31 cellular contexts compared by ENCODE assay signal in genomic region chr7:33111614-33112013, GRCh38.
"Had no signal": no experiment of that assay in that cellular context is flagged by ENCODE, and none has a peak within 500 bp of the region (broad histone marks: within the 10 kb centered on the region; RNA-seq: fewer than 3 reads in every experiment).

No MANE protein-coding gene starts in this region.

- FAIRE-seq: astrocyte, endometrium, endothelial cell of umbilical vein, frontal cortex had no signal

- ATAC-seq: activated CD4-positive, alpha-beta T cell treated with anti-CD3 and anti-CD28 coated beads for 36 hours; activated T-cell treated with anti-CD3 and anti-CD28 coated beads, Interleukin-2, amount 50 U/mL, for 72 hours; activated T-helper 17 cell treated with anti-CD3 and anti-CD28 coated beads, Interleukin-2, amount 50 U/mL, for 72 hours; esophagus mucosa had no signal

- H3K4me3 ChIP-seq: cardiac muscle cell, colonic mucosa had no signal

- H3K9me3 ChIP-seq: colonic mucosa had no signal

- H3K36me3 ChIP-seq: brain microvascular endothelial cell, cardiac muscle cell, colonic mucosa had no signal

- H3K27me3 Mint-ChIP-seq: activated T-cell treated with anti-CD3 and anti-CD28 coated beads, Interleukin-2, amount 50 U/mL, for 24 hours had no signal

- H3K27ac Mint-ChIP-seq: activated CD4-positive, alpha-beta memory T cell treated with anti-CD3 and anti-CD28 coated beads for 36 hours; activated CD4-positive, alpha-beta T cell treated with anti-CD3 and anti-CD28 coated beads for 36 hours; activated CD4-positive, alpha-beta T cell treated with anti-CD3 and anti-CD28 coated beads, Interleukin-2, amount 10 ng/mL, durations not matched to agents 24 days and 14 days; activated naive CD8-positive, alpha-beta T cell; activated T-cell treated with anti-CD3 and anti-CD28 coated beads, Interleukin-2, amount 50 U/mL, for 24 hours; activated T-cell treated with anti-CD3 and anti-CD28 coated beads, Interleukin-2, amount 50 U/mL, for 72 hours; activated T-helper 17 cell treated with anti-CD3 and anti-CD28 coated beads, Interleukin-2, amount 50 U/mL, for 72 hours had no signal

- H3K4me3 Mint-ChIP-seq: activated CD4-positive, alpha-beta memory T cell treated with anti-CD3 and anti-CD28 coated beads for 36 hours; activated CD4-positive, alpha-beta T cell treated with anti-CD3 and anti-CD28 coated beads for 36 hours; activated CD4-positive, alpha-beta T cell treated with anti-CD3 and anti-CD28 coated beads, Interleukin-2, amount 10 ng/mL, durations not matched to agents 24 days and 14 days; activated naive CD8-positive, alpha-beta T cell; activated T-cell treated with anti-CD3 and anti-CD28 coated beads, Interleukin-2, amount 50 U/mL, for 24 hours had no signal

- DNase-seq: activated CD4-positive, alpha-beta memory T cell treated with anti-CD3 and anti-CD28 coated beads for 36 hours; activated CD4-positive, alpha-beta T cell treated with anti-CD3 and anti-CD28 coated beads for 36 hours; activated CD4-positive, alpha-beta T cell treated with anti-CD3 and anti-CD28 coated beads, Interleukin-2, amount 10 ng/mL, durations not matched to agents 24 days and 14 days; activated CD4-positive, CD25-positive, alpha-beta regulatory T cell; activated CD4-positive, CD25-positive, alpha-beta regulatory T cell treated with anti-CD3 and anti-CD28 coated beads, Interleukin-2, amount 50 U/mL, for 72 hours; activated CD8-positive, alpha-beta memory T cell treated with anti-CD3 and anti-CD28 coated beads, Interleukin-2, amount 50 U/mL, for 48 hours; activated effector memory CD4-positive, alpha-beta T cell treated with Interleukin-2 at 50 U/mL for 16 hours; activated gamma-delta T cell treated with Interleukin-2 at 50 U/mL for 16 hours; activated naive CD4-positive, alpha-beta T cell treated with anti-CD3 and anti-CD28 coated beads, Interleukin-2, amount 50 U/mL, for 16 hours; activated naive CD4-positive, alpha-beta T cell treated with Interleukin-2 at 50 U/mL for 16 hours; activated T-cell treated with anti-CD3 and anti-CD28 coated beads for 4 hours; activated T-cell treated with anti-CD3 and anti-CD28 coated beads, Interleukin-2, amount 50 U/mL, for 24 hours; activated T-cell treated with anti-CD3 and anti-CD28 coated beads, Interleukin-2, amount 50 U/mL, for 72 hours; amniotic stem cell; anterior cingulate cortex; brain microvascular endothelial cell; central memory CD4-positive, alpha-beta T cell; cerebellar nuclear complex; colonic mucosa; effector CD8-positive, alpha-beta T cell; foreskin fibroblast; head of caudate nucleus; T-helper 2 cell had no signal

- H3K36me3 Mint-ChIP-seq: activated CD4-positive, alpha-beta memory T cell treated with anti-CD3 and anti-CD28 coated beads for 36 hours; activated naive CD8-positive, alpha-beta T cell had no signal

- H3K27me3 ChIP-seq: cardiac muscle cell, colonic mucosa had no signal

- H3K27ac ChIP-seq: brain microvascular endothelial cell, cardiac muscle cell, colonic mucosa had no signal

- H3K9me3 Mint-ChIP-seq: activated CD4-positive, alpha-beta memory T cell treated with anti-CD3 and anti-CD28 coated beads for 36 hours; activated CD4-positive, alpha-beta T cell treated with anti-CD3 and anti-CD28 coated beads, Interleukin-2, amount 10 ng/mL, durations not matched to agents 24 days and 14 days; activated T-cell treated with anti-CD3 and anti-CD28 coated beads, Interleukin-2, amount 50 U/mL, for 24 hours; activated T-cell treated with anti-CD3 and anti-CD28 coated beads, Interleukin-2, amount 50 U/mL, for 72 hours; activated T-helper 17 cell treated with anti-CD3 and anti-CD28 coated beads, Interleukin-2, amount 50 U/mL, for 72 hours had no signal
